Comparison of ENCODE assay signal across 16 cellular contexts in the genomic region with DNA sequence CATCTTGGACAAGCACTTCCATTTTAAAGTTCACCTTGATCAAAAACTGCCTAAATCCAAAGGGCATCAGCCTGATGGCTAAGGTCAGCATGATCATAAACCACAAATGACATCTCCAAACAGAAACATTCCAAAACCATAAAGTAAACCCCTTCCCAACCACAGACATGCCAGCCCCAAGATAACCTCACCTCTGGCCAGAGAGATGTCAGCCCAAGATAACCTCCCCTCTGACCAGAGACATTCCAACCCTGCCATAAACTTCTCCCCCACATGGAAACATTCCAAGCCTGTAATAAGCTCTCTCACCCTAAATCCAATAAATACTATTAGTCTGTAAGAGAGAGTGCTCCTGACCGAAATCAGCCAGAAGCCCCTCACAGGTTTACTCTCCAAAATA. TPM values are rescaled to one million over a fixed set of nuclear protein-coding genes. Genes with fewer than 3 reads are reported as not detected.
A peak's percentile ranks its signal among the peaks of the same experiment; 100 is the strongest.
DNase-seq lines count a peak whose midpoint lies in the region; ATAC-seq and TF ChIP-seq lines count a peak whose summit lies in the region.
"Had no signal": no experiment of that assay in that cellular context is flagged by ENCODE, and none has a peak within 500 bp of the region (broad histone marks: within the 10 kb centered on the region; RNA-seq: fewer than 3 reads in every experiment).

No MANE protein-coding gene starts in this region.

- no peak for TF ChIP-seq CTCF in CD14-positive monocyte (IDR thresholded peaks at IDR 0.05)

- no peak for ATAC-seq in GM19023 (IDR thresholded peaks at IDR 0.05; ENCODE audit: unreplicated experiment)
- no peak for ATAC-seq in HG02938 (IDR thresholded peaks at IDR 0.05; ENCODE audit: unreplicated experiment)
- ATAC-seq: GM23338 had no signal

- no peaks in the 10 kb centered on the region for H3K36me3 Mint-ChIP-seq in CD14-positive monocyte
- H3K36me3 Mint-ChIP-seq: CD4-positive, alpha-beta memory T cell had no signal

- intact Hi-C loops in CD14-positive monocyte (cut with micrococcal nuclease) = no loop called here

- peaks cover 0 to 4% (median 3%) of the 10 kb centered on the region in 3 donors for H3K27me3 Mint-ChIP-seq in CD14-positive monocyte (ENCODE audit: low read depth in 3 of 3)

- H3K4me1 Mint-ChIP-seq in CD14-positive monocyte = peaks cover 34% of the 10 kb centered on the region
- H3K4me1 Mint-ChIP-seq: B cell; CD4-positive, alpha-beta memory T cell had no signal

- H3K9me3 Mint-ChIP-seq in CD14-positive monocyte = no peaks in the 10 kb centered on the region

- H3K4me3 Mint-ChIP-seq in CD14-positive monocyte = no peak overlapping the region
- H3K4me3 Mint-ChIP-seq: B cell; CD4-positive, alpha-beta memory T cell; GM23338 had no signal

- DNase-seq in A172 (ENCODE audit: low spot score) = peak; percentile 54
- DNase-seq in ELF-1 (ENCODE audit: low read depth, low spot score) = peak; percentile 58
- DNase-seq in RPMI7951 (ENCODE audit: low read depth) = peak; percentile 17
- DNase-seq in kidney tubule cell (ENCODE audit: low spot score) = peak; percentile 43
- DNase-seq in occipital lobe (lab: John Stamatoyannopoulos, UW) = no peak
- no peak for DNase-seq in CD14-positive monocyte (ENCODE audit: low spot score)
- DNase-seq: C1 segment of cervical spinal cord; CD4-positive, alpha-beta memory T cell; DND-41; GF-D8; H7; IMR-90 had no signal

- H3K27ac Mint-ChIP-seq in CD14-positive monocyte = no peak overlapping the region
- H3K27ac Mint-ChIP-seq: B cell; CD4-positive, alpha-beta memory T cell; GM23338 had no signal

RNA-seq across cellular contexts. Expression of gene MARCO, which starts 18.6 kb away (rescaled TPM):
- not detected in 2 replicates for total RNA-seq in A172 (2014; rRNA removed; shearing (Covaris generic))
- not detected in 2 replicates for total RNA-seq in RPMI7951 (2014; rRNA removed; shearing (Covaris generic))
- total RNA-seq in occipital lobe = 0.31 TPM
- polyA plus RNA-seq in CD14-positive monocyte = 10 to 100 TPM; 37.7 to 43.7 TPM
- total RNA-seq: B cell, GM23338, H7, IMR-90 had no signal
- polyA plus RNA-seq: CD4-positive, alpha-beta memory T cell; GM23338; IMR-90 had no signal

Comparison
In these comparisons a context has a peak if more than half of its experiments do, and no peak if none do; other contexts are left out.
1. DNase-seq: peak in A172 (single experiment), ELF-1 (single experiment), RPMI7951 (single experiment) and kidney tubule cell (single experiment); none in occipital lobe (single experiment) and CD14-positive monocyte (single experiment).